Comparison of ENCODE assay signal across 25 cellular contexts in the genomic region with DNA sequence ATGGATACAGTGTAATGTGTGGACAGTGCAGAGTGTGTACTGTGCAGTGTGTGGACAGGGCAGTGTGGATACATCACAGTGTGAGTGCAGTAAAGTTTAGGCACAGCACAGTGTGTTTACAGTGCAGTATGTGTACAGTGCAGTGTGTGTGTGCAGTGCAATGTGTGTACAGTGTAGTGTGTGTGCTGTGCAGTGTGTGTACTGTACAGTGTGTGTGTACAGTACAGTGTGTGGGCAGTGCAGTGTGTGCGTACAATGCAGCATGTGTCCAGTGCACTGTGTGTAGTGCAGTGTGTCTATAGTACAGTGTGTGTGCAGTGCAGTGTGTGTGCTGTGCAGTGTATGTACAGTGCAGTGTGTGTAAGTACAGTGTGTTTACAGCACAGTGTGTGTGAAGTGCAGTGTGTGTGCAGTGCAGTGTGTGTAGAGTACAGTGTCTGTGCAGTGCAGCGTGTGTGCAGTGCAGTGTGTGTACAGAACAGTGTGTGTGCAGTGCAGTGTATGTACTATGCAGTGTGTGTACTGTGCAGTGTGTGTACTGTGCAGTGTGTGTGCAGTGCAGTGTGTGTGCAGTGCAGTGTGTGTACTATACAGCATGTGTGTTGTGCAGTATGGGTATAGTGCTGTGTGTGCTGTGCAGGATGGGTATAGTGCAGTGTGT.
DNase-seq lines count a peak whose midpoint lies in the region; ATAC-seq, FAIRE-seq and TF ChIP-seq lines count a peak whose summit lies in the region.
"Had no signal": no experiment of that assay in that cellular context is flagged by ENCODE, and none has a peak within 500 bp of the region (broad histone marks: within the 10 kb centered on the region; RNA-seq: fewer than 3 reads in every experiment).

No MANE protein-coding gene starts in this region.

- no peak overlapping the region for H4K5ac ChIP-seq in H1 (ENCODE audit: insufficient read length, low read depth, low read length)

- H2BK5ac ChIP-seq in H1 (ENCODE audit: low read depth, low read length), result peak overlapping the region; percentile 35; the same call in 1 of the 2 replicates

- no peak overlapping the region for H3K27ac Mint-ChIP-seq in natural killer cell treated with Interleukin-12 subunit alpha and Interleukin-12 subunit beta and Interleukin-15 and Interleukin-18, amount 100 ng/mL, for 72 hours
- H3K27ac Mint-ChIP-seq: CD4-positive, alpha-beta memory T cell had no signal

- no peak overlapping the region for H3K4me3 Mint-ChIP-seq in natural killer cell treated with Interleukin-12 subunit alpha and Interleukin-12 subunit beta and Interleukin-15 and Interleukin-18, amount 100 ng/mL, for 72 hours
- H3K4me3 Mint-ChIP-seq: CD4-positive, alpha-beta memory T cell had no signal

- H3K9me3 Mint-ChIP-seq in natural killer cell treated with Interleukin-12 subunit alpha and Interleukin-12 subunit beta and Interleukin-15 and Interleukin-18, amount 100 ng/mL, for 72 hours, result no peaks in the 10 kb centered on the region

- peaks cover 11 to 17% of the 10 kb centered on the region in 2 experiments for H3K9me3 ChIP-seq in H1 (ENCODE audit: insufficient read depth in 2 of 2, low read depth in 1 of 2, low read length in 1 of 2)
- H3K9me3 ChIP-seq: Caco-2, SJCRH30 had no signal

- no peaks in the 10 kb centered on the region for H3K79me2 ChIP-seq in H1 (ENCODE audit: control insufficient read depth in 1 of 2, insufficient read depth in 2 of 2, low read length in 2 of 2)

- no peaks in the 10 kb centered on the region for H3K27me3 ChIP-seq in H1 (replicated peaks in 1 of 4; ENCODE audit: control insufficient read depth in 3 of 4, extremely low read depth in 1 of 4, insufficient read depth in 3 of 4, low read length in 3 of 4)
- H3K27me3 ChIP-seq: BLaER1, SJCRH30 had no signal

- no peak overlapping the region for H2AFZ ChIP-seq in H1 (ENCODE audit: low read length)

- no peak overlapping the region for H2BK120ac ChIP-seq in H1 (replicated peaks; ENCODE audit: low read depth, low read length)

- TF ChIP-seq EP300 in H1 (IDR thresholded peaks at IDR 0.05; ENCODE audit: borderline replicate concordance in 1 of 2, low read depth in 2 of 2, low read length in 2 of 2), result no peak

- no peaks in the 10 kb centered on the region for H3K4me1 ChIP-seq in H1 (replicated peaks in 1 of 4; ENCODE audit: control insufficient read depth in 3 of 4, insufficient read depth in 4 of 4, low read length in 3 of 4)
- H3K4me1 ChIP-seq: BLaER1, Caco-2, SJCRH30 had no signal

- POLR2A ChIA-PET in H1 (lab: Charles Lee; ENCODE audit: partially characterized antibody), result no interaction called here

- no peak for TF ChIP-seq CTCF in H1 (IDR thresholded peaks at IDR 0.05; ENCODE audit: control extremely low read depth in 1 of 3, insufficient read depth in 1 of 3, low read depth in 1 of 3, low read length in 3 of 3)

- H4K8ac ChIP-seq in H1 (ENCODE audit: extremely low read depth, insufficient read depth, low read length), result no peak overlapping the region

- peak overlapping the region; percentile 0 for H3K23ac ChIP-seq in H1 (ENCODE audit: insufficient read length)

- no peak overlapping the region for H2BK20ac ChIP-seq in H1 (ENCODE audit: low read length)

- H3K36me3 ChIP-seq in H1 (ENCODE audit: control insufficient read depth in 2 of 4, insufficient read depth in 4 of 4, low read length in 3 of 4), result no peaks in the 10 kb centered on the region; a peak in 1 of 8 replicates
- H3K36me3 ChIP-seq: BLaER1, SJCRH30 had no signal

- peaks cover 0 to under 1% of the 10 kb centered on the region in 2 donors for H3K27me3 Mint-ChIP-seq in natural killer cell treated with Interleukin-12 subunit alpha and Interleukin-12 subunit beta and Interleukin-15 and Interleukin-18, amount 100 ng/mL, for 72 hours

- no peak overlapping the region for H3K27ac ChIP-seq in H1 (ENCODE audit: low read depth, low read length)
- H3K27ac ChIP-seq: 22Rv1, BLaER1, SJCRH30 had no signal

- no peaks in the 10 kb centered on the region; the same call in 1 of the 2 replicates for H3K23me2 ChIP-seq in H1 (ENCODE audit: low read depth, low read length)

- H3K56ac ChIP-seq in H1 (replicated peaks; ENCODE audit: insufficient read length, low read depth, low read length), result no peak overlapping the region

- peak overlapping the region; percentile 19; the same call in 1 of the 2 replicates for H2BK15ac ChIP-seq in H1 (ENCODE audit: low read length)

- H3K18ac ChIP-seq in H1 (ENCODE audit: extremely low read depth, low read length), result no peak overlapping the region

- no peak overlapping the region for H3K4ac ChIP-seq in H1 (replicated peaks; ENCODE audit: insufficient read length, low read depth, low read length)

- H3K79me1 ChIP-seq in H1 (ENCODE audit: low read depth, low read length), result no peaks in the 10 kb centered on the region

- CTCF ChIA-PET in H1 (lab: Charles Lee; ENCODE audit: partially characterized antibody), result no interaction called here

- H3K4me2 ChIP-seq in H1 (ENCODE audit: insufficient read depth in 1 of 2, low read depth in 2 of 2, low read length in 2 of 2), result no peak overlapping the region
- H3K4me2 ChIP-seq: BLaER1 had no signal

- H3K4me3 ChIP-seq in H1 (ENCODE audit: extremely low read depth in 1 of 4, insufficient read depth in 2 of 4, low read depth in 3 of 4, low read length in 4 of 4), result no peak overlapping the region; a peak in 1 of 8 replicates
- H3K4me3 ChIP-seq: BLaER1, SJCRH30 had no signal

- no peak for TF ChIP-seq RAD21 in H1 (IDR thresholded peaks at IDR 0.05 in 1 of 2, conservative IDR thresholded peaks at IDR 0.05 in 1 of 2; ENCODE audit: low read depth in 2 of 2, low read length in 2 of 2)

- 0 out of 2 replicates have a peak overlapping the region, but pooled peaks have one; percentile 71 for H2BK12ac ChIP-seq in H1 (ENCODE audit: low read depth, low read length)

- FAIRE-seq in H1 (lab: Jason Lieb, UNC) (peak; percentile 24), urothelium cell line (lab: Jason Lieb, UNC) (peak; percentile 98)

- peak; percentile 9 to 10 for ATAC-seq in activated CD4-positive, CD25-positive, alpha-beta regulatory T cell treated with anti-CD3 and anti-CD28 coated beads, Interleukin-2, amount 50 U/mL, for 24 hours
- ATAC-seq in natural killer cell treated with Interleukin-12 subunit alpha and Interleukin-12 subunit beta and Interleukin-15 and Interleukin-18, amount 100 ng/mL, for 72 hours, result peak; percentile 48 to 49
- no peak for ATAC-seq in HG02623 (IDR thresholded peaks at IDR 0.05; ENCODE audit: unreplicated experiment)
- no peak for ATAC-seq in GM19467 (IDR thresholded peaks at IDR 0.05; ENCODE audit: unreplicated experiment)
- ATAC-seq: Panc1 had no signal

- DNase-seq in activated CD4-positive, CD25-positive, alpha-beta regulatory T cell (lab: John Stamatoyannopoulos, UW), result no peak
- no peak for DNase-seq in H1 (ENCODE audit: low read depth in 1 of 2, low spot score in 2 of 2)
- no peak for DNase-seq in natural killer cell treated with Interleukin-12 subunit alpha and Interleukin-12 subunit beta and Interleukin-15 and Interleukin-18, amount 100 ng/mL, for 72 hours (ENCODE audit: low spot score)
- no peak for DNase-seq in urothelium cell line (ENCODE audit: low spot score)
- DNase-seq in NCI-H1092 treated with DMSO at 0.1 percent for 48 hours (lab: John Stamatoyannopoulos, UW), result no peak
- DNase-seq: ACHN; Caco-2; CD4-positive, alpha-beta memory T cell; DMS 273 treated with DMSO at 0.1 percent for 48 hours; DMS79 treated with DMSO at 0.1 percent for 48 hours; HCEC 1CT; Karpas-422; MV-4-11; NCI-H1694; NCI-H2081; NCI-H2171 treated with DMSO at 0.1 percent for 48 hours; NCI-H524 treated with DMSO at 0.1 percent for 48 hours; NCI-H82; SJCRH30 had no signal

- TF ChIP-seq POLR2A in H1 (IDR thresholded peaks at IDR 0.05; ENCODE audit: control extremely low read depth in 1 of 2, low read depth in 2 of 2, low read length in 2 of 2), result no peak

- 88% methylated on average over 2 of the region's 2 CpGs; no CpG with 5 or more reads in 1 of the 2 experiments for WGBS in H1 (ENCODE audit: extremely low coverage in 1 of 2, insufficient coverage in 1 of 2, insufficient read length in 1 of 2, insufficient replicate concordance in 2 of 2, low coverage in 1 of 2, low lambda C conversion rate in 2 of 2, missing lambda C conversion rate in 1 of 2), 2 experiments

- H3K4me1 Mint-ChIP-seq in natural killer cell treated with Interleukin-12 subunit alpha and Interleukin-12 subunit beta and Interleukin-15 and Interleukin-18, amount 100 ng/mL, for 72 hours (ENCODE audit: low read depth in 2 of 2), result no peaks in the 10 kb centered on the region
- H3K4me1 Mint-ChIP-seq: CD4-positive, alpha-beta memory T cell had no signal

- no peak overlapping the region for H3K14ac ChIP-seq in H1 (ENCODE audit: insufficient read length)

- peak overlapping the region; percentile 64 for H4K91ac ChIP-seq in H1 (replicated peaks; ENCODE audit: insufficient read length, low read length)

- H3K9ac ChIP-seq in H1 (replicated peaks in 1 of 4; ENCODE audit: extremely low read depth in 1 of 4, low read depth in 3 of 4, low read length in 3 of 4), result peak overlapping the region in 1 of 4 experiments; percentile 40; a peak in 1 of 7 replicates
- H3K9ac ChIP-seq: BLaER1 had no signal

- H3K36me3 Mint-ChIP-seq in natural killer cell treated with Interleukin-12 subunit alpha and Interleukin-12 subunit beta and Interleukin-15 and Interleukin-18, amount 100 ng/mL, for 72 hours, result no peaks in the 10 kb centered on the region
- H3K36me3 Mint-ChIP-seq: CD4-positive, alpha-beta memory T cell had no signal

- peaks cover 0 to 6% of the 10 kb centered on the region in 2 experiments for H4K20me1 ChIP-seq in H1 (replicated peaks in 1 of 2; ENCODE audit: control insufficient read depth in 1 of 2, insufficient read depth in 2 of 2, low read length in 2 of 2)
- H4K20me1 ChIP-seq: BLaER1 had no signal

- H2AK5ac ChIP-seq in H1 (ENCODE audit: low read depth, low read length), result peak overlapping the region; percentile 99; the same call in 1 of the 2 replicates

TF ChIP-seq in H1, 55 proteins besides CTCF, POLR2A, EP300 and RAD21 (continues in another document):
- TF ChIP-seq KDM1A (IDR thresholded peaks at IDR 0.05; ENCODE audit: borderline replicate concordance, low read length) (no peak), TAF1 (IDR thresholded peaks at IDR 0.05; ENCODE audit: low read depth, low read length) (no peak), FOSL1 (IDR thresholded peaks at IDR 0.05; ENCODE audit: insufficient read depth, low read depth, low read length) (no peak)
- TF ChIP-seq, protein P1, sequence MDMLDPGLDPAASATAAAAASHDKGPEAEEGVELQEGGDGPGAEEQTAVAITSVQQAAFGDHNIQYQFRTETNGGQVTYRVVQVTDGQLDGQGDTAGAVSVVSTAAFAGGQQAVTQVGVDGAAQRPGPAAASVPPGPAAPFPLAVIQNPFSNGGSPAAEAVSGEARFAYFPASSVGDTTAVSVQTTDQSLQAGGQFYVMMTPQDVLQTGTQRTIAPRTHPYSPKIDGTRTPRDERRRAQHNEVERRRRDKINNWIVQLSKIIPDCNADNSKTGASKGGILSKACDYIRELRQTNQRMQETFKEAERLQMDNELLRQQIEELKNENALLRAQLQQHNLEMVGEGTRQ (IDR thresholded peaks at IDR 0.05; ENCODE audit: low read length), result no peak

Comparison
In these comparisons a context has a peak if more than half of its experiments do, and no peak if none do; other contexts are left out.
1. ATAC-seq: peak in activated CD4-positive, CD25-positive, alpha-beta regulatory T cell treated with anti-CD3 and anti-CD28 coated beads, Interleukin-2, amount 50 U/mL, for 24 hours (2 of 2) and natural killer cell treated with Interleukin-12 subunit alpha and Interleukin-12 subunit beta and Interleukin-15 and Interleukin-18, amount 100 ng/mL, for 72 hours (2 of 2); none in HG02623 (single experiment) and GM19467 (single experiment).